In genomic region chr7:73870041-73870492, GRCh38 we compare ENCODE assay signal across 1 cellular context.
TF ChIP-seq lines count a peak whose summit lies in the region.

No MANE protein-coding gene starts in this region.

TF ChIP-seq in HepG2, 621 proteins besides CTCF, POLR2A, EP300 and RAD21 (continued from another document and continues in another):
- TF ChIP-seq, protein P1, sequence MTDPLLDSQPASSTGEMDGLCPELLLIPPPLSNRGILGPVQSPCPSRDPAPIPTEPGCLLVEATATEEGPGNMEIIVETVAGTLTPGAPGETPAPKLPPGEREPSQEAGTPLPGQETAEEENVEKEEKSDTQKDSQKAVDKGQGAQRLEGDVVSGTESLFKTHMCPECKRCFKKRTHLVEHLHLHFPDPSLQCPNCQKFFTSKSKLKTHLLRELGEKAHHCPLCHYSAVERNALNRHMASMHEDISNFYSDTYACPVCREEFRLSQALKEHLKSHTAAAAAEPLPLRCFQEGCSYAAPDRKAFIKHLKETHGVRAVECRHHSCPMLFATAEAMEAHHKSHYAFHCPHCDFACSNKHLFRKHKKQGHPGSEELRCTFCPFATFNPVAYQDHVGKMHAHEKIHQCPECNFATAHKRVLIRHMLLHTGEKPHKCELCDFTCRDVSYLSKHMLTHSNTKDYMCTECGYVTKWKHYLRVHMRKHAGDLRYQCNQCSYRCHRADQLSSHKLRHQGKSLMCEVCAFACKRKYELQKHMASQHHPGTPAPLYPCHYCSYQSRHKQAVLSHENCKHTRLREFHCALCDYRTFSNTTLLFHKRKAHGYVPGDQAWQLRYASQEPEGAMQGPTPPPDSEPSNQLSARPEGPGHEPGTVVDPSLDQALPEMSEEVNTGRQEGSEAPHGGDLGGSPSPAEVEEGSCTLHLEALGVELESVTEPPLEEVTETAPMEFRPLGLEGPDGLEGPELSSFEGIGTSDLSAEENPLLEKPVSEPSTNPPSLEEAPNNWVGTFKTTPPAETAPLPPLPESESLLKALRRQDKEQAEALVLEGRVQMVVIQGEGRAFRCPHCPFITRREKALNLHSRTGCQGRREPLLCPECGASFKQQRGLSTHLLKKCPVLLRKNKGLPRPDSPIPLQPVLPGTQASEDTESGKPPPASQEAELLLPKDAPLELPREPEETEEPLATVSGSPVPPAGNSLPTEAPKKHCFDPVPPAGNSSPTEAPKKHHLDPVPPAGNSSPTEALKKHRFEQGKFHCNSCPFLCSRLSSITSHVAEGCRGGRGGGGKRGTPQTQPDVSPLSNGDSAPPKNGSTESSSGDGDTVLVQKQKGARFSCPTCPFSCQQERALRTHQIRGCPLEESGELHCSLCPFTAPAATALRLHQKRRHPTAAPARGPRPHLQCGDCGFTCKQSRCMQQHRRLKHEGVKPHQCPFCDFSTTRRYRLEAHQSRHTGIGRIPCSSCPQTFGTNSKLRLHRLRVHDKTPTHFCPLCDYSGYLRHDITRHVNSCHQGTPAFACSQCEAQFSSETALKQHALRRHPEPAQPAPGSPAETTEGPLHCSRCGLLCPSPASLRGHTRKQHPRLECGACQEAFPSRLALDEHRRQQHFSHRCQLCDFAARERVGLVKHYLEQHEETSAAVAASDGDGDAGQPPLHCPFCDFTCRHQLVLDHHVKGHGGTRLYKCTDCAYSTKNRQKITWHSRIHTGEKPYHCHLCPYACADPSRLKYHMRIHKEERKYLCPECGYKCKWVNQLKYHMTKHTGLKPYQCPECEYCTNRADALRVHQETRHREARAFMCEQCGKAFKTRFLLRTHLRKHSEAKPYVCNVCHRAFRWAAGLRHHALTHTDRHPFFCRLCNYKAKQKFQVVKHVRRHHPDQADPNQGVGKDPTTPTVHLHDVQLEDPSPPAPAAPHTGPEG (CRISPR knock-in tag; IDR thresholded peaks at IDR 0.05) = no peak
- TF ChIP-seq THRA (CRISPR knock-in tag; IDR thresholded peaks at IDR 0.05; ENCODE audit: borderline replicate concordance) (peak; percentile 90; the same call in 1 of the 2 replicates), NR0B2 (CRISPR knock-in tag; IDR thresholded peaks at IDR 0.05) (0 out of 2 replicates have a peak, but pooled peaks have one; percentile 19), MEIS1 (CRISPR knock-in tag; IDR thresholded peaks at IDR 0.05; ENCODE audit: borderline replicate concordance) (no peak), NR2F6 (IDR thresholded peaks at IDR 0.05) (peak; percentile 27; the same call in 1 of the 2 replicates), NR2F6 (CRISPR knock-in tag; IDR thresholded peaks at IDR 0.05) (peak; percentile 79), HDAC1 (CRISPR knock-in tag; IDR thresholded peaks at IDR 0.05) (peak; percentile 86), ZSCAN25 (CRISPR knock-in tag; IDR thresholded peaks at IDR 0.05) (0 out of 2 replicates have a peak, but pooled peaks have one; percentile 29), ESRRA (CRISPR knock-in tag; IDR thresholded peaks at IDR 0.05; ENCODE audit: low read depth) (peak; percentile 95), ZNF335 (CRISPR knock-in tag; IDR thresholded peaks at IDR 0.05) (no peak), ZUFSP (CRISPR knock-in tag; IDR thresholded peaks at IDR 0.05; ENCODE audit: borderline replicate concordance) (no peak), ZSCAN20 (CRISPR knock-in tag; IDR thresholded peaks at IDR 0.05; ENCODE audit: borderline replicate concordance) (no peak), PRDM10 (CRISPR knock-in tag; IDR thresholded peaks at IDR 0.05; ENCODE audit: low read depth) (no peak), SOX13 (IDR thresholded peaks at IDR 0.05) (no peak), SOX13 (CRISPR knock-in tag; conservative IDR thresholded peaks at IDR 0.05 in 1 of 2, IDR thresholded peaks at IDR 0.05 in 1 of 2) (peak in 1 of 2 experiments; percentile 62; a peak in 2 of 4 replicates), NONO (IDR thresholded peaks at IDR 0.05) (no peak), NONO (CRISPR knock-in tag; conservative IDR thresholded peaks at IDR 0.05) (0 out of 2 replicates have a peak, but pooled peaks have one; percentile 47), ZNF687 (CRISPR knock-in tag; IDR thresholded peaks at IDR 0.05) (peak; percentile 63), MTF1 (CRISPR knock-in tag; IDR thresholded peaks at IDR 0.05) (no peak), GATAD2A (CRISPR knock-in tag; IDR thresholded peaks at IDR 0.05) (peak; percentile 73; the same call in 1 of the 2 replicates), HNF4G (IDR thresholded peaks at IDR 0.05; ENCODE audit: borderline replicate concordance, low read depth, low read length) (peak; percentile 89), HNF4G (CRISPR knock-in tag; IDR thresholded peaks at IDR 0.05; ENCODE audit: borderline replicate concordance, low read depth) (peak; percentile 91; the same call in 1 of the 2 replicates), FIP1L1 (IDR thresholded peaks at IDR 0.05; ENCODE audit: borderline replicate concordance, insufficient read depth, low read depth, low read length) (no peak), PHF5A (CRISPR knock-in tag; IDR thresholded peaks at IDR 0.05; ENCODE audit: low read depth, unreplicated experiment) (peak; percentile 36), ZNF274 (CRISPR knock-in tag; IDR thresholded peaks at IDR 0.05) (0 out of 2 replicates have a peak, but pooled peaks have one; percentile 30), ZNF382 (CRISPR knock-in tag; IDR thresholded peaks at IDR 0.05; ENCODE audit: borderline replicate concordance) (no peak), TSC22D2 (CRISPR knock-in tag; IDR thresholded peaks at IDR 0.05; ENCODE audit: borderline replicate concordance) (no peak), HOXD1 (CRISPR knock-in tag; IDR thresholded peaks at IDR 0.05) (no peak), ZBTB8A (CRISPR knock-in tag; IDR thresholded peaks at IDR 0.05; ENCODE audit: borderline replicate concordance, low read depth) (no peak), SPEN (CRISPR knock-in tag; IDR thresholded peaks at IDR 0.05; ENCODE audit: low read depth) (peak; percentile 78; the same call in 1 of the 2 replicates), NPAS2 (CRISPR knock-in tag; IDR thresholded peaks at IDR 0.05; ENCODE audit: borderline replicate concordance) (no peak), SOX6 (IDR thresholded peaks at IDR 0.05) (no peak), SOX6 (CRISPR knock-in tag; IDR thresholded peaks at IDR 0.05) (peak; percentile 75)
- TF ChIP-seq, protein P2, sequence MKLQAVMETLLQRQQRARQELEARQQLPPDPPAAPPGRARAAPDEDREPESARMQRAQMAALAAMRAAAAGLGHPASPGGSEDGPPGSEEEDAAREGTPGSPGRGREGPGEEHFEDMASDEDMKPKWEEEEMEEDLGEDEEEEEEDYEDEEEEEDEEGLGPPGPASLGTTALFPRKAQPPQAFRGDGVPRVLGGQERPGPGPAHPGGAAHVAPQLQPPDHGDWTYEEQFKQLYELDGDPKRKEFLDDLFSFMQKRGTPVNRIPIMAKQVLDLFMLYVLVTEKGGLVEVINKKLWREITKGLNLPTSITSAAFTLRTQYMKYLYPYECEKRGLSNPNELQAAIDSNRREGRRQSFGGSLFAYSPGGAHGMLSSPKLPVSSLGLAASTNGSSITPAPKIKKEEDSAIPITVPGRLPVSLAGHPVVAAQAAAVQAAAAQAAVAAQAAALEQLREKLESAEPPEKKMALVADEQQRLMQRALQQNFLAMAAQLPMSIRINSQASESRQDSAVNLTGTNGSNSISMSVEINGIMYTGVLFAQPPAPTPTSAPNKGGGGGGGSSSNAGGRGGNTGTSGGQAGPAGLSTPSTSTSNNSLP (IDR thresholded peaks at IDR 0.05; ENCODE audit: low read depth, low read length) = no peak
- TF ChIP-seq, protein P3, sequence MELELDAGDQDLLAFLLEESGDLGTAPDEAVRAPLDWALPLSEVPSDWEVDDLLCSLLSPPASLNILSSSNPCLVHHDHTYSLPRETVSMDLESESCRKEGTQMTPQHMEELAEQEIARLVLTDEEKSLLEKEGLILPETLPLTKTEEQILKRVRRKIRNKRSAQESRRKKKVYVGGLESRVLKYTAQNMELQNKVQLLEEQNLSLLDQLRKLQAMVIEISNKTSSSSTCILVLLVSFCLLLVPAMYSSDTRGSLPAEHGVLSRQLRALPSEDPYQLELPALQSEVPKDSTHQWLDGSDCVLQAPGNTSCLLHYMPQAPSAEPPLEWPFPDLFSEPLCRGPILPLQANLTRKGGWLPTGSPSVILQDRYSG (CRISPR knock-in tag; IDR thresholded peaks at IDR 0.05) = no peak
- TF ChIP-seq, protein P4, sequence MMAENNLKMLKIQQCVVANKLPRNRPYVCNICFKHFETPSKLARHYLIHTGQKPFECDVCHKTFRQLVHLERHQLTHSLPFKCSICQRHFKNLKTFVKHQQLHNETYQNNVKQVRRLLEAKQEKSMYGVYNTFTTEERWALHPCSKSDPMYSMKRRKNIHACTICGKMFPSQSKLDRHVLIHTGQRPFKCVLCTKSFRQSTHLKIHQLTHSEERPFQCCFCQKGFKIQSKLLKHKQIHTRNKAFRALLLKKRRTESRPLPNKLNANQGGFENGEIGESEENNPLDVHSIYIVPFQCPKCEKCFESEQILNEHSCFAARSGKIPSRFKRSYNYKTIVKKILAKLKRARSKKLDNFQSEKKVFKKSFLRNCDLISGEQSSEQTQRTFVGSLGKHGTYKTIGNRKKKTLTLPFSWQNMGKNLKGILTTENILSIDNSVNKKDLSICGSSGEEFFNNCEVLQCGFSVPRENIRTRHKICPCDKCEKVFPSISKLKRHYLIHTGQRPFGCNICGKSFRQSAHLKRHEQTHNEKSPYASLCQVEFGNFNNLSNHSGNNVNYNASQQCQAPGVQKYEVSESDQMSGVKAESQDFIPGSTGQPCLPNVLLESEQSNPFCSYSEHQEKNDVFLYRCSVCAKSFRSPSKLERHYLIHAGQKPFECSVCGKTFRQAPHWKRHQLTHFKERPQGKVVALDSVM (CRISPR knock-in tag; IDR thresholded peaks at IDR 0.05) = no peak
